ENCODE assay signal across 8 cellular contexts in the genomic region with DNA sequence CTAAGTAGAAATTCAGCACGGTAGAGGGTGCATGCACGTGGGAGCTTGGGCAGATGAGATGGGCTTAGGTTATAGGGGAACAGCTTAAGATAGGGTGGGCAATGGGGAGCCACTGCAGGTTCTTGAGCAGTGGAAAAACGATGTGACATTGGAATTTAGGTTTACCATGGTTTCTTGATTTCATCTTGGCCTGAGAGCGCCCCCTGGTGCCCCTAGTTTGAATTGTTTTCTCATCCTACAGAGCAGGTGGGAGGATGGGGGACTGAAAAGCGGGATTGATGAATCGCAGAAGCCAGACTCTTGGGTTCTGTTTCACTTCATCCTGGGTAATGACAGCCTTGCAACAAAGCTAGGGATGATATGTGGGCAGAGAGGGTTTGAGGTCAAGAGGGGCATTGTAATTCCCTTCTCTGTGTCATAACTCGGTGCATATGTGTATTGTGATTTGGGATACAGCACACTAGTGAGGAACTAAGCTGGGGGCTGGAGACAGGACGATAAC. TPM values are rescaled to one million over a fixed set of nuclear protein-coding genes. Genes with fewer than 3 reads are reported as not detected.
DNase-seq lines count a peak whose midpoint lies in the region; ATAC-seq and TF ChIP-seq lines count a peak whose summit lies in the region.

No MANE protein-coding gene starts in this region.

- no peak overlapping the region for H3K4me3 Mint-ChIP-seq in stimulated activated memory B cell treated with anti-CD40 and anti-IgM and Interleukin-4, amounts not matched to agents 10 μg/mL and 1 μg/mL and 100 μg/mL, for 72 hours

- peaks cover 18% of the 10 kb centered on the region for H3K27me3 Mint-ChIP-seq in stimulated activated memory B cell treated with anti-CD40 and anti-IgM and Interleukin-4, amounts not matched to agents 10 μg/mL and 1 μg/mL and 100 μg/mL, for 72 hours

- peak; percentile 84 for TF ChIP-seq CTCF in GM13977 (IDR thresholded peaks at IDR 0.05; ENCODE audit: extremely low read depth, insufficient read depth, missing control alignments)

- no peak for ATAC-seq in stimulated activated memory B cell treated with anti-CD40 and anti-IgM and Interleukin-4, amounts not matched to agents 10 μg/mL and 1 μg/mL and 100 μg/mL, for 72 hours

- DNase-seq in ACHN, result peak; percentile 71
- peak; percentile 69 for DNase-seq in GM13977 (ENCODE audit: low spot score)
- DNase-seq in NCI-H510A treated with DMSO at 0.1 percent for 48 hours (lab: John Stamatoyannopoulos, UW), result peak; percentile 62
- peak; percentile 68 for DNase-seq in activated CD4-positive, alpha-beta T cell treated with anti-CD3 and anti-CD28 coated beads, Interleukin-2, amount 50 U/mL, for 24 hours (ENCODE audit: low read depth in 1 of 2, low spot score in 1 of 2)
- DNase-seq in dermis blood vessel endothelial cell, result peak; percentile 87
- DNase-seq in mesenteric fat pad (ENCODE audit: low spot score), result peak; percentile 89
- peak; percentile 69 for DNase-seq in stimulated activated CD8-positive, alpha-beta memory T cell treated with anti-CD3 and anti-CD28 coated beads, Interleukin-4, amount 100 ng/mL, for 24 hours (ENCODE audit: low read depth)

- no peaks in the 10 kb centered on the region for H3K36me3 Mint-ChIP-seq in stimulated activated memory B cell treated with anti-CD40 and anti-IgM and Interleukin-4, amounts not matched to agents 10 μg/mL and 1 μg/mL and 100 μg/mL, for 72 hours

- no peak overlapping the region for H3K27ac Mint-ChIP-seq in stimulated activated memory B cell treated with anti-CD40 and anti-IgM and Interleukin-4, amounts not matched to agents 10 μg/mL and 1 μg/mL and 100 μg/mL, for 72 hours

- in situ Hi-C loops in ACHN (cut with HindIII; ENCODE audit: low pct_ligation_motif_present, low pct_unique_long_range_greater_than_20kb, low sequenced_read_pairs), result no loop called here
- in situ Hi-C loops in GM13977 (cut with MboI; ENCODE audit: low pct_unique_long_range_greater_than_20kb, low sequenced_read_pairs, unreplicated experiment), result no loop called here

- H3K9me3 Mint-ChIP-seq in stimulated activated memory B cell treated with anti-CD40 and anti-IgM and Interleukin-4, amounts not matched to agents 10 μg/mL and 1 μg/mL and 100 μg/mL, for 72 hours, result no peaks in the 10 kb centered on the region

- peaks cover 47% of the 10 kb centered on the region for H3K4me1 Mint-ChIP-seq in stimulated activated memory B cell treated with anti-CD40 and anti-IgM and Interleukin-4, amounts not matched to agents 10 μg/mL and 1 μg/mL and 100 μg/mL, for 72 hours

RNA-seq across cellular contexts. Expression of a gene that starts 6.7 kb away (rescaled TPM):
- total RNA-seq in dermis blood vessel endothelial cell, result 1,172 and 1,718 TPM in 2 replicates
- total RNA-seq in mesenteric fat pad, result 550 TPM

RNA-seq across cellular contexts. Expression of a gene that starts 10.7 kb away (rescaled TPM):
- 3.2 and 16.8 TPM in 2 replicates for total RNA-seq in dermis blood vessel endothelial cell
- 20.6 TPM for total RNA-seq in mesenteric fat pad

RNA-seq across cellular contexts. Expression of a gene that starts 17.1 kb away (rescaled TPM):
- total RNA-seq in dermis blood vessel endothelial cell (60.2 and 127 TPM in 2 replicates), mesenteric fat pad (52.9 TPM)

RNA-seq across cellular contexts. Expression of a gene that starts 22.9 kb away (rescaled TPM):
- total RNA-seq in dermis blood vessel endothelial cell (not detected in 2 replicates), mesenteric fat pad (not detected)

RNA-seq across cellular contexts. Expression of a gene that starts 57.9 kb away (rescaled TPM):
- 0.33 and 1.2 TPM in 2 replicates for total RNA-seq in dermis blood vessel endothelial cell
- 4.2 TPM for total RNA-seq in mesenteric fat pad
